In genomic region chr7:3260425-3260762, GRCh38 we compare ENCODE assay signal across 11 cellular contexts. TPM values are rescaled to one million over a fixed set of nuclear protein-coding genes. Genes with fewer than 3 reads are reported as not detected.
DNase-seq lines count a peak whose midpoint lies in the region; ATAC-seq and TF ChIP-seq lines count a peak whose summit lies in the region.
"Had no signal": no experiment of that assay in that cellular context is flagged by ENCODE, and none has a peak within 500 bp of the region (broad histone marks: within the 10 kb centered on the region; RNA-seq: fewer than 3 reads in every experiment).

No MANE protein-coding gene starts in this region.

- peaks cover 11% of the 10 kb centered on the region for H3K27me3 Mint-ChIP-seq in activated naive CD4-positive, alpha-beta T cell treated with anti-CD3 and anti-CD28 coated beads, Interleukin-2, amount 10 ng/mL, durations not matched to agents 7 days and 5 days
- H3K27me3 Mint-ChIP-seq in brain = no peaks in the 10 kb centered on the region

- POLR2A ChIA-PET in PC-3 (lab: Charles Lee; ENCODE audit: unreplicated experiment) = no interaction called here

- H2AFZ ChIP-seq in PC-3 (ENCODE audit: low read length) = no peak overlapping the region

- H3K36me3 ChIP-seq in uterus (no peaks in the 10 kb centered on the region), PC-3 (ENCODE audit: low read depth, low read length) (no peaks in the 10 kb centered on the region)

- H3K27ac ChIP-seq in uterus = peak overlapping the region; percentile 61 to 79
- no peak overlapping the region for H3K27ac ChIP-seq in PC-3 (ENCODE audit: low read length)
- H3K27ac ChIP-seq: KMS-11 had no signal

- H3K4me2 ChIP-seq in PC-3 (ENCODE audit: low read length) = no peak overlapping the region
- H3K4me2 ChIP-seq: KMS-11 had no signal

- no peak for ATAC-seq in PC-3

- H3K27ac Mint-ChIP-seq in activated naive CD4-positive, alpha-beta T cell treated with anti-CD3 and anti-CD28 coated beads, Interleukin-2, amount 10 ng/mL, durations not matched to agents 7 days and 5 days = no peak overlapping the region
- H3K27ac Mint-ChIP-seq in brain = peak overlapping the region in 1 of 5 experiments; percentile 12

- no peak for TF ChIP-seq CTCF in brain (conservative IDR thresholded peaks at IDR 0.05)
- TF ChIP-seq CTCF in uterus (IDR thresholded peaks at IDR 0.05) = no peak
- TF ChIP-seq CTCF in PC-3 (conservative IDR thresholded peaks at IDR 0.05; ENCODE audit: low read depth, low read length) = no peak

- H3K36me3 Mint-ChIP-seq in activated naive CD4-positive, alpha-beta T cell treated with anti-CD3 and anti-CD28 coated beads, Interleukin-2, amount 10 ng/mL, durations not matched to agents 7 days and 5 days = no peaks in the 10 kb centered on the region
- no peaks in the 10 kb centered on the region for H3K36me3 Mint-ChIP-seq in brain

- no TSS peak for BruUV-seq in PC-3 (replicated peaks; lab: Mats Ljungman, UMichigan)

- no peaks in the 10 kb centered on the region for H3F3A ChIP-seq in PC-3 (ENCODE audit: low read length, unreplicated experiment)

- no peaks in the 10 kb centered on the region for H3K79me2 ChIP-seq in PC-3 (ENCODE audit: low read length)

- H3K4me3 Mint-ChIP-seq in activated naive CD4-positive, alpha-beta T cell treated with anti-CD3 and anti-CD28 coated beads, Interleukin-2, amount 10 ng/mL, durations not matched to agents 7 days and 5 days = peak overlapping the region; percentile 24
- peak overlapping the region in 3 of 5 experiments; percentile 35 to 64 (median 47) for H3K4me3 Mint-ChIP-seq in brain

- no peaks in the 10 kb centered on the region for H3K9me3 Mint-ChIP-seq in activated naive CD4-positive, alpha-beta T cell treated with anti-CD3 and anti-CD28 coated beads, Interleukin-2, amount 10 ng/mL, durations not matched to agents 7 days and 5 days
- H3K9me3 Mint-ChIP-seq in brain = peaks cover 0 to 4% (median 3%) of the 10 kb centered on the region in 5 experiments

- CTCF ChIA-PET in activated naive CD4-positive, alpha-beta T cell treated with anti-CD3 and anti-CD28 coated beads, Interleukin-2, amount 10 ng/mL, durations not matched to agents 7 days and 5 days (lab: Charles Lee) = no interaction called here
- CTCF ChIA-PET in PC-3 (lab: Charles Lee) = no interaction called here

- intact Hi-C loops in uterus (cut with DNase I; ENCODE audit: low total_unique reads) (no loop called here), PC-3 (cut with micrococcal nuclease) (no loop called here)

- H3K9me3 ChIP-seq in uterus (no peaks in the 10 kb centered on the region), PC-3 (ENCODE audit: low read length) (no peaks in the 10 kb centered on the region)

- no peak for DNase-seq in activated naive CD4-positive, alpha-beta T cell treated with anti-CD3 and anti-CD28 coated beads, Interleukin-2, amount 10 ng/mL, durations not matched to agents 7 days and 5 days
- DNase-seq in activated naive CD4-positive, alpha-beta T cell treated with anti-CD3 and anti-CD28 coated beads, Interleukin-2, amount 50 U/mL, for 16 hours = no peak
- peak; percentile 49 for DNase-seq in mesenteric fat pad (ENCODE audit: low spot score)
- peak; percentile 22 to 41 for DNase-seq in uterus
- no peak for DNase-seq in NCI-H187 treated with DMSO at 0.1 percent for 48 hours (lab: John Stamatoyannopoulos, UW)
- DNase-seq in NCI-H1092 treated with DMSO at 0.1 percent for 48 hours (lab: John Stamatoyannopoulos, UW) = no peak
- no peak for DNase-seq in PC-3
- DNase-seq: activated CD4-positive, alpha-beta T cell treated with anti-CD3 and anti-CD28 coated beads for 4 hours; stimulated activated CD4-positive, alpha-beta T cell treated with anti-CD3 and anti-CD28 coated beads, Interleukin-4, amount 100 ng/mL, for 4 hours had no signal

- H3K9me2 ChIP-seq in PC-3 (replicated peaks; ENCODE audit: low read length) = no peaks in the 10 kb centered on the region

- H3K4me1 ChIP-seq in uterus (no peaks in the 10 kb centered on the region), PC-3 (ENCODE audit: insufficient read depth, low read length) (no peaks in the 10 kb centered on the region)

- no peak overlapping the region for H3K9ac ChIP-seq in PC-3 (ENCODE audit: low read length)
- H3K9ac ChIP-seq: KMS-11 had no signal

- H4K20me1 ChIP-seq in PC-3 (ENCODE audit: low read length) = no peaks in the 10 kb centered on the region

- peak overlapping the region; percentile 37 to 38 for H3K4me3 ChIP-seq in uterus
- no peak overlapping the region for H3K4me3 ChIP-seq in PC-3 (ENCODE audit: low read length)

- H3K27me3 ChIP-seq in uterus = no peaks in the 10 kb centered on the region
- peaks cover 9% of the 10 kb centered on the region; the same call in 1 of the 2 replicates for H3K27me3 ChIP-seq in PC-3 (ENCODE audit: low read length)

- TF ChIP-seq POLR2A in uterus (IDR thresholded peaks at IDR 0.05) = no peak

- no peaks in the 10 kb centered on the region for H3K4me1 Mint-ChIP-seq in activated naive CD4-positive, alpha-beta T cell treated with anti-CD3 and anti-CD28 coated beads, Interleukin-2, amount 10 ng/mL, durations not matched to agents 7 days and 5 days
- peaks cover 34% of the 10 kb centered on the region for H3K4me1 Mint-ChIP-seq in brain

RNA-seq across cellular contexts. Expression of gene SDK1, which starts 40.7 kb away (rescaled TPM):
- polyA plus RNA-seq in brain (ENCODE audit: insufficient read depth, low read depth, low replicate concordance) = 62.9 TPM
- total RNA-seq in mesenteric fat pad (7.5 TPM), uterus (10 to 100 TPM in 2 of 4 donors, 1 to 10 TPM in 1, under 1 TPM in 1; under 0.01 to 16.2 (median 7.2) TPM), PC-3 (2014; rRNA removed) (2.8 and 4.8 TPM in 2 replicates)

Comparison
In these comparisons a context has a peak if more than half of its experiments do, and no peak if none do; other contexts are left out.
1. DNase-seq: peak in mesenteric fat pad (single experiment) and uterus (2 of 2); none in activated naive CD4-positive, alpha-beta T cell treated with anti-CD3 and anti-CD28 coated beads, Interleukin-2, amount 10 ng/mL, durations not matched to agents 7 days and 5 days (single experiment), activated naive CD4-positive, alpha-beta T cell treated with anti-CD3 and anti-CD28 coated beads, Interleukin-2, amount 50 U/mL, for 16 hours (single experiment), NCI-H187 treated with DMSO at 0.1 percent for 48 hours (single experiment), NCI-H1092 treated with DMSO at 0.1 percent for 48 hours (single experiment) and PC-3 (single experiment).